7 cellular contexts compared by ENCODE assay signal in the genomic region with DNA sequence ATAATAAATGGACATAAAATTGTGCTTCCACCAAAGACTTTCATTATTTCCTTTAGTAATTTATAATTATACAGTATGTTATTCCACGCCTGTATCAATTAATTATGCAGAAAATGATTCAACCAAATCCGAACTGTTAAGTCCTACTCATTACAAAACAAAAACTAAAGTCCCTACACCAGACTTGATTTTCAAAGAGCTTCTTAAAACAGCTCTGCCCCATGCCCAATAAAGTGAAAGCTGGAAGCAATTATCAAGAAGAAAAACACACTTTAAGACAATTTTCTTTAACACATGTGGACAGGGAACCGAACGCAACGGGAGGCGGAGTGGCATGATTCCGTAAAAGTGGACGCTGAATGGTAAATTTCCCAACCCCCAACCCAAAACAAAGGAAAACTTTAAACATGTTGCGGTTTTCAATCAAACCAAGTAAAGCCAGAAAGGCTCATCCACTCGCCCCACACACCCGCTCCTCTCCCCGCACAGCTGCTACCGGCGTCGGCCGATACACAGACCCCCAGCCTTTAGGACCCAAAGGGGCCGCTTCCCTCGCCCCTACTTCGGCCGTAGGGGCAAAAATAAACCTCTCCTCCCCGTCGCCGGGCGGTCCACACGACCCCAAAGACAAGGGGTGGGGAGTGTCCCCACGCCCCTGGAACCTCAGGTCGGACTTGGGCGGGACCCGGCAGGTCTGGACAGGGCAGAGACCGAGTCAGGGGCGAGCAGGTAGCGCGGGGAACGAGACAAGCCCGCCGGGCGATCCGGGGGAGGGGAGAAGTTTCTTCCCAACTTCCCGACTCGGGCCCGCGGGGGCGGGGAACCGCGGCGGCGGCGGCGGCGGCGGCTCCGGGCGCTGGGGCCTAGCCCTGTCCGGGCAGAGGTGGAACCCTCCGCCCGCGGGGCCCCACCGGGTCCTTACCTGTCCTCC. TPM values are rescaled to one million over a fixed set of nuclear protein-coding genes. Genes with fewer than 3 reads are reported as not detected.
A peak's percentile ranks its signal among the peaks of the same experiment; 100 is the strongest.
DNase-seq lines count a peak whose midpoint lies in the region; ATAC-seq, FAIRE-seq and TF ChIP-seq lines count a peak whose summit lies in the region.

No MANE protein-coding gene starts in this region.

- H3K4me3 ChIP-seq in Jurkat, Clone E6-1 (ENCODE audit: low read length), result peak overlapping the region; percentile 80
- H3K4me3 ChIP-seq in ascending aorta, result peak overlapping the region; percentile 93 to 95
- H3K4me3 ChIP-seq in iPS-18a (ENCODE audit: low read length), result peak overlapping the region; percentile 93
- H3K4me3 ChIP-seq in skeletal muscle satellite cell (ENCODE audit: low read length), result peak overlapping the region; percentile 98

- DNase-seq in GM12891 (ENCODE audit: insufficient read length, low spot score) (no peak), ascending aorta (ENCODE audit: low spot score in 2 of 2) (no peak)
- no peak for DNase-seq in Jurkat, Clone E6-1 (ENCODE audit: low read depth, low spot score)
- DNase-seq in effector CD8-positive, alpha-beta T cell (lab: John Stamatoyannopoulos, UW), result no peak

- TF ChIP-seq CTCF in ascending aorta (IDR thresholded peaks at IDR 0.05), result no peak

- no peak for TF ChIP-seq POLR2A in GM12891 (IDR thresholded peaks at IDR 0.05; ENCODE audit: low read depth, low read length)

- peak overlapping the region; percentile 93 for H3K4me2 ChIP-seq in skeletal muscle satellite cell (ENCODE audit: low read length)

- H3K36me3 ChIP-seq in ascending aorta, result no peaks in the 10 kb centered on the region
- no peaks in the 10 kb centered on the region for H3K36me3 ChIP-seq in iPS-18a (ENCODE audit: control insufficient read depth, low read depth, low read length)
- H3K36me3 ChIP-seq in skeletal muscle satellite cell (ENCODE audit: insufficient read depth, low read length), result no peaks in the 10 kb centered on the region

- H3K9me3 ChIP-seq in ascending aorta (no peaks in the 10 kb centered on the region), iPS-18a (ENCODE audit: control insufficient read depth, low read depth, low read length) (no peaks in the 10 kb centered on the region), skeletal muscle satellite cell (replicated peaks; ENCODE audit: low read length) (no peaks in the 10 kb centered on the region)

- H3K27me3 ChIP-seq in ascending aorta (no peaks in the 10 kb centered on the region), iPS-18a (ENCODE audit: control insufficient read depth, insufficient read depth, low read length) (no peaks in the 10 kb centered on the region), skeletal muscle satellite cell (ENCODE audit: control insufficient read depth, insufficient read depth, low read length) (no peaks in the 10 kb centered on the region)

- peak overlapping the region; percentile 97 for H3K9ac ChIP-seq in iPS-18a (ENCODE audit: low read length)
- peak overlapping the region; percentile 99 for H3K9ac ChIP-seq in skeletal muscle satellite cell (ENCODE audit: low read depth, low read length)

- H3K27ac ChIP-seq in ascending aorta (peak overlapping the region; percentile 82 to 95), iPS-18a (ENCODE audit: low read length) (peak overlapping the region; percentile 72)

- intact Hi-C loops in ascending aorta (cut with DNase I), result loop anchor here (2.0 to 5.0 kb wide), 2 partner anchors 99 to 544 kb away; a partner anchor contains a TSS

- no peak for FAIRE-seq in GM12891 (lab: Jason Lieb, UNC)

- H3K4me1 ChIP-seq in ascending aorta (no peaks in the 10 kb centered on the region), iPS-18a (ENCODE audit: control insufficient read depth, low read depth, low read length) (peaks cover 29% of the 10 kb centered on the region), skeletal muscle satellite cell (ENCODE audit: control insufficient read depth, insufficient read depth, low read length) (peaks cover 29% of the 10 kb centered on the region)

- ATAC-seq in GM21737 (IDR thresholded peaks at IDR 0.05; ENCODE audit: unreplicated experiment), result peak; percentile 25

TF ChIP-seq in GM12891, 5 proteins besides CTCF, POLR2A, EP300 and RAD21:
- peak; percentile 22; the same call in 1 of the 2 replicates for TF ChIP-seq TAF1 (IDR thresholded peaks at IDR 0.05; ENCODE audit: low read depth, low read length)
- no peak for TF ChIP-seq POLR2AphosphoS5 (IDR thresholded peaks at IDR 0.05; ENCODE audit: low read depth, low read length)
- 0 out of 2 replicates have a peak, but pooled peaks have one; percentile 31 for TF ChIP-seq POU2F2 (IDR thresholded peaks at IDR 0.05; ENCODE audit: low read depth, low read length)

RNA-seq across cellular contexts. Expression of a gene that starts 0.6 kb away (rescaled TPM):
- polyA plus RNA-seq in GM12891 (2012; ENCODE audit: low read depth, missing spikeins), result 2.5 TPM
- 6.2 TPM for polyA plus RNA-seq in Jurkat, Clone E6-1 (2012; ENCODE audit: insufficient read depth, insufficient read length)
- 30.5 TPM for total RNA-seq in ascending aorta
- 86.7 and 110 TPM in 2 replicates for total RNA-seq in skeletal muscle satellite cell (2012; rRNA removed)
